Comparison of ENCODE assay signal across 1 cellular context in genomic region chr1:205301220-205301821, GRCh38.
A peak's percentile ranks its signal among the peaks of the same experiment; 100 is the strongest.
TF ChIP-seq lines count a peak whose summit lies in the region.

No MANE protein-coding gene starts in this region.

TF ChIP-seq in HepG2, 621 proteins besides CTCF, POLR2A, EP300 and RAD21 (continued from another document and continues in another):
- no peak for TF ChIP-seq RFX1 (IDR thresholded peaks at IDR 0.05)
- TF ChIP-seq SMAD9 (CRISPR knock-in tag; IDR thresholded peaks at IDR 0.05), result no peak
- peak; percentile 69; the same call in 1 of the 2 replicates for TF ChIP-seq ZNF563 (CRISPR knock-in tag; IDR thresholded peaks at IDR 0.05)
- TF ChIP-seq, protein P1, sequence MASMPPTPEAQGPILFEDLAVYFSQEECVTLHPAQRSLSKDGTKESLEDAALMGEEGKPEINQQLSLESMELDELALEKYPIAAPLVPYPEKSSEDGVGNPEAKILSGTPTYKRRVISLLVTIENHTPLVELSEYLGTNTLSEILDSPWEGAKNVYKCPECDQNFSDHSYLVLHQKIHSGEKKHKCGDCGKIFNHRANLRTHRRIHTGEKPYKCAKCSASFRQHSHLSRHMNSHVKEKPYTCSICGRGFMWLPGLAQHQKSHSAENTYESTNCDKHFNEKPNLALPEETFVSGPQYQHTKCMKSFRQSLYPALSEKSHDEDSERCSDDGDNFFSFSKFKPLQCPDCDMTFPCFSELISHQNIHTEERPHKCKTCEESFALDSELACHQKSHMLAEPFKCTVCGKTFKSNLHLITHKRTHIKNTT (CRISPR knock-in tag; IDR thresholded peaks at IDR 0.05), result no peak
- peak; percentile 61; the same call in 1 of the 2 replicates for TF ChIP-seq ZMYM3 (CRISPR knock-in tag; IDR thresholded peaks at IDR 0.05)
- no peak for TF ChIP-seq ZNF142 (CRISPR knock-in tag; IDR thresholded peaks at IDR 0.05)
- no peak for TF ChIP-seq MYNN (CRISPR knock-in tag; IDR thresholded peaks at IDR 0.05; ENCODE audit: low read depth)
- TF ChIP-seq ZNF768 (CRISPR knock-in tag; IDR thresholded peaks at IDR 0.05), result no peak
- no peak for TF ChIP-seq ZNF34 (CRISPR knock-in tag; IDR thresholded peaks at IDR 0.05; ENCODE audit: borderline replicate concordance)
- no peak for TF ChIP-seq RNF2 (conservative IDR thresholded peaks at IDR 0.05; ENCODE audit: low read depth)
- no peak for TF ChIP-seq ZNF839 (CRISPR knock-in tag; IDR thresholded peaks at IDR 0.05; ENCODE audit: borderline replicate concordance)
- TF ChIP-seq RCOR2 (CRISPR knock-in tag; IDR thresholded peaks at IDR 0.05), result no peak
- TF ChIP-seq SKI (IDR thresholded peaks at IDR 0.05; ENCODE audit: partially characterized antibody), result peak; percentile 71
- TF ChIP-seq ADNP (CRISPR knock-in tag; IDR thresholded peaks at IDR 0.05), result no peak
- TF ChIP-seq ZNF567 (CRISPR knock-in tag; IDR thresholded peaks at IDR 0.05; ENCODE audit: borderline replicate concordance), result 0 out of 2 replicates have a peak, but pooled peaks have one; percentile 71
- TF ChIP-seq ZBTB1 (CRISPR knock-in tag; IDR thresholded peaks at IDR 0.05; ENCODE audit: borderline replicate concordance), result no peak
- peak; percentile 83 for TF ChIP-seq ZNF792 (CRISPR knock-in tag; IDR thresholded peaks at IDR 0.05)
- no peak for TF ChIP-seq ZC3H13 (CRISPR knock-in tag; IDR thresholded peaks at IDR 0.05)
- TF ChIP-seq ZNF790 (CRISPR knock-in tag; IDR thresholded peaks at IDR 0.05; ENCODE audit: borderline replicate concordance), result no peak
- TF ChIP-seq SNRNP70 (IDR thresholded peaks at IDR 0.05; ENCODE audit: low read depth, low read length), result no peak
- TF ChIP-seq ZNF124 (CRISPR knock-in tag; IDR thresholded peaks at IDR 0.05), result no peak
- TF ChIP-seq MXD1 (CRISPR knock-in tag; IDR thresholded peaks at IDR 0.05), result no peak
- no peak for TF ChIP-seq ZNF7 (CRISPR knock-in tag; IDR thresholded peaks at IDR 0.05)
- TF ChIP-seq TBX3 (IDR thresholded peaks at IDR 0.05; ENCODE audit: borderline replicate concordance), result peak; percentile 44; the same call in 1 of the 2 replicates
- TF ChIP-seq, protein P2, sequence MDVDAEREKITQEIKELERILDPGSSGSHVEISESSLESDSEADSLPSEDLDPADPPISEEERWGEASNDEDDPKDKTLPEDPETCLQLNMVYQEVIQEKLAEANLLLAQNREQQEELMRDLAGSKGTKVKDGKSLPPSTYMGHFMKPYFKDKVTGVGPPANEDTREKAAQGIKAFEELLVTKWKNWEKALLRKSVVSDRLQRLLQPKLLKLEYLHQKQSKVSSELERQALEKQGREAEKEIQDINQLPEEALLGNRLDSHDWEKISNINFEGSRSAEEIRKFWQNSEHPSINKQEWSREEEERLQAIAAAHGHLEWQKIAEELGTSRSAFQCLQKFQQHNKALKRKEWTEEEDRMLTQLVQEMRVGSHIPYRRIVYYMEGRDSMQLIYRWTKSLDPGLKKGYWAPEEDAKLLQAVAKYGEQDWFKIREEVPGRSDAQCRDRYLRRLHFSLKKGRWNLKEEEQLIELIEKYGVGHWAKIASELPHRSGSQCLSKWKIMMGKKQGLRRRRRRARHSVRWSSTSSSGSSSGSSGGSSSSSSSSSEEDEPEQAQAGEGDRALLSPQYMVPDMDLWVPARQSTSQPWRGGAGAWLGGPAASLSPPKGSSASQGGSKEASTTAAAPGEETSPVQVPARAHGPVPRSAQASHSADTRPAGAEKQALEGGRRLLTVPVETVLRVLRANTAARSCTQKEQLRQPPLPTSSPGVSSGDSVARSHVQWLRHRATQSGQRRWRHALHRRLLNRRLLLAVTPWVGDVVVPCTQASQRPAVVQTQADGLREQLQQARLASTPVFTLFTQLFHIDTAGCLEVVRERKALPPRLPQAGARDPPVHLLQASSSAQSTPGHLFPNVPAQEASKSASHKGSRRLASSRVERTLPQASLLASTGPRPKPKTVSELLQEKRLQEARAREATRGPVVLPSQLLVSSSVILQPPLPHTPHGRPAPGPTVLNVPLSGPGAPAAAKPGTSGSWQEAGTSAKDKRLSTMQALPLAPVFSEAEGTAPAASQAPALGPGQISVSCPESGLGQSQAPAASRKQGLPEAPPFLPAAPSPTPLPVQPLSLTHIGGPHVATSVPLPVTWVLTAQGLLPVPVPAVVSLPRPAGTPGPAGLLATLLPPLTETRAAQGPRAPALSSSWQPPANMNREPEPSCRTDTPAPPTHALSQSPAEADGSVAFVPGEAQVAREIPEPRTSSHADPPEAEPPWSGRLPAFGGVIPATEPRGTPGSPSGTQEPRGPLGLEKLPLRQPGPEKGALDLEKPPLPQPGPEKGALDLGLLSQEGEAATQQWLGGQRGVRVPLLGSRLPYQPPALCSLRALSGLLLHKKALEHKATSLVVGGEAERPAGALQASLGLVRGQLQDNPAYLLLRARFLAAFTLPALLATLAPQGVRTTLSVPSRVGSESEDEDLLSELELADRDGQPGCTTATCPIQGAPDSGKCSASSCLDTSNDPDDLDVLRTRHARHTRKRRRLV (CRISPR knock-in tag; IDR thresholded peaks at IDR 0.05), result no peak
- no peak for TF ChIP-seq SP4 (CRISPR knock-in tag; IDR thresholded peaks at IDR 0.05)
- TF ChIP-seq TEAD2 (CRISPR knock-in tag; IDR thresholded peaks at IDR 0.05), result peak; percentile 68; the same call in 1 of the 2 replicates
- no peak for TF ChIP-seq FOXA1 (IDR thresholded peaks at IDR 0.05)
- TF ChIP-seq FOXA1 (CRISPR knock-in tag; IDR thresholded peaks at IDR 0.05), result no peak; the same call in 1 of the 2 replicates
- 0 out of 2 replicates have a peak, but pooled peaks have one; percentile 49 for TF ChIP-seq ZSCAN20 (CRISPR knock-in tag; IDR thresholded peaks at IDR 0.05; ENCODE audit: borderline replicate concordance)
- TF ChIP-seq PCBP2 (optimal IDR thresholded peaks at IDR 0.05; ENCODE audit: low read depth, low read length, poor library complexity, severe bottlenecking), result no peak
- TF ChIP-seq ZNF746 (CRISPR knock-in tag; IDR thresholded peaks at IDR 0.05), result peak; percentile 95
- no peak for TF ChIP-seq ATF7 (IDR thresholded peaks at IDR 0.05)
- no peak for TF ChIP-seq ATF7 (CRISPR knock-in tag; IDR thresholded peaks at IDR 0.05)
- peak; percentile 55 for TF ChIP-seq MED1 (CRISPR knock-in tag; IDR thresholded peaks at IDR 0.05)
- TF ChIP-seq, protein P3, sequence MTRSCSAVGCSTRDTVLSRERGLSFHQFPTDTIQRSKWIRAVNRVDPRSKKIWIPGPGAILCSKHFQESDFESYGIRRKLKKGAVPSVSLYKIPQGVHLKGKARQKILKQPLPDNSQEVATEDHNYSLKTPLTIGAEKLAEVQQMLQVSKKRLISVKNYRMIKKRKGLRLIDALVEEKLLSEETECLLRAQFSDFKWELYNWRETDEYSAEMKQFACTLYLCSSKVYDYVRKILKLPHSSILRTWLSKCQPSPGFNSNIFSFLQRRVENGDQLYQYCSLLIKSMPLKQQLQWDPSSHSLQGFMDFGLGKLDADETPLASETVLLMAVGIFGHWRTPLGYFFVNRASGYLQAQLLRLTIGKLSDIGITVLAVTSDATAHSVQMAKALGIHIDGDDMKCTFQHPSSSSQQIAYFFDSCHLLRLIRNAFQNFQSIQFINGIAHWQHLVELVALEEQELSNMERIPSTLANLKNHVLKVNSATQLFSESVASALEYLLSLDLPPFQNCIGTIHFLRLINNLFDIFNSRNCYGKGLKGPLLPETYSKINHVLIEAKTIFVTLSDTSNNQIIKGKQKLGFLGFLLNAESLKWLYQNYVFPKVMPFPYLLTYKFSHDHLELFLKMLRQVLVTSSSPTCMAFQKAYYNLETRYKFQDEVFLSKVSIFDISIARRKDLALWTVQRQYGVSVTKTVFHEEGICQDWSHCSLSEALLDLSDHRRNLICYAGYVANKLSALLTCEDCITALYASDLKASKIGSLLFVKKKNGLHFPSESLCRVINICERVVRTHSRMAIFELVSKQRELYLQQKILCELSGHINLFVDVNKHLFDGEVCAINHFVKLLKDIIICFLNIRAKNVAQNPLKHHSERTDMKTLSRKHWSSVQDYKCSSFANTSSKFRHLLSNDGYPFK (CRISPR knock-in tag; IDR thresholded peaks at IDR 0.05; ENCODE audit: borderline replicate concordance), result no peak
- no peak for TF ChIP-seq POLR2AphosphoS2 (IDR thresholded peaks at IDR 0.05; ENCODE audit: low read depth, low read length)
- TF ChIP-seq ZSCAN12 (CRISPR knock-in tag; IDR thresholded peaks at IDR 0.05), result no peak
- no peak for TF ChIP-seq NFYB (CRISPR knock-in tag; IDR thresholded peaks at IDR 0.05)
- TF ChIP-seq, protein P4, sequence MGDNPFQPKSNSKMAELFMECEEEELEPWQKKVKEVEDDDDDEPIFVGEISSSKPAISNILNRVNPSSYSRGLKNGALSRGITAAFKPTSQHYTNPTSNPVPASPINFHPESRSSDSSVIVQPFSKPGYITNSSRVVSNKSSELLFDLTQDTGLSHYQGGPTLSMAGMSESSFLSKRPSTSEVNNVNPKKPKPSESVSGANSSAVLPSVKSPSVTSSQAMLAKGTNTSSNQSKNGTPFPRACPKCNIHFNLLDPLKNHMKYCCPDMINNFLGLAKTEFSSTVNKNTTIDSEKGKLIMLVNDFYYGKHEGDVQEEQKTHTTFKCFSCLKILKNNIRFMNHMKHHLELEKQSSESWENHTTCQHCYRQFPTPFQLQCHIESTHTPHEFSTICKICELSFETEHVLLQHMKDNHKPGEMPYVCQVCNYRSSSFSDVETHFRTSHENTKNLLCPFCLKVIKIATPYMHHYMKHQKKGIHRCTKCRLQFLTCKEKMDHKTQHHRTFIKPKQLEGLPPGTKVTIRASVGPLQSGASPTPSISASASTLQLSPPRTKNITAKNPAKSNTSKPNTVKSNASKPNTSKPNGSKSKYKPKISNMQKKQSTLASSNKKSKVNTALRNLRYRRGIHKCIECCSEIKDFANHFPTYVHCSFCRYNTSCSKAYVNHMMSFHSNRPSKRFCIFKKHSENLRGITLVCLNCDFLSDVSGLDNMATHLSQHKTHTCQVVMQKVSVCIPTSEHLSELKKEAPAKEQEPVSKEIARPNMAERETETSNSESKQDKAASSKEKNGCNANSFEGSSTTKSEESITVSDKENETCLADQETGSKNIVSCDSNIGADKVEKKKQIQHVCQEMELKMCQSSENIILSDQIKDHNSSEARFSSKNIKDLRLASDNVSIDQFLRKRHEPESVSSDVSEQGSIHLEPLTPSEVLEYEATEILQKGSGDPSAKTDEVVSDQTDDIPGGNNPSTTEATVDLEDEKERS (CRISPR knock-in tag; IDR thresholded peaks at IDR 0.05), result no peak
- TF ChIP-seq, protein P5, sequence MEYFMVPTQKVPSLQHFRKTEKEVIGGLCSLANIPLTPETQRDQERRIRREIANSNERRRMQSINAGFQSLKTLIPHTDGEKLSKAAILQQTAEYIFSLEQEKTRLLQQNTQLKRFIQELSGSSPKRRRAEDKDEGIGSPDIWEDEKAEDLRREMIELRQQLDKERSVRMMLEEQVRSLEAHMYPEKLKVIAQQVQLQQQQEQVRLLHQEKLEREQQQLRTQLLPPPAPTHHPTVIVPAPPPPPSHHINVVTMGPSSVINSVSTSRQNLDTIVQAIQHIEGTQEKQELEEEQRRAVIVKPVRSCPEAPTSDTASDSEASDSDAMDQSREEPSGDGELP (IDR thresholded peaks at IDR 0.05; ENCODE audit: borderline replicate concordance, low read depth), result peak; percentile 77; the same call in 1 of the 2 replicates
- TF ChIP-seq ERF (CRISPR knock-in tag; IDR thresholded peaks at IDR 0.05), result no peak
- TF ChIP-seq, protein P6, sequence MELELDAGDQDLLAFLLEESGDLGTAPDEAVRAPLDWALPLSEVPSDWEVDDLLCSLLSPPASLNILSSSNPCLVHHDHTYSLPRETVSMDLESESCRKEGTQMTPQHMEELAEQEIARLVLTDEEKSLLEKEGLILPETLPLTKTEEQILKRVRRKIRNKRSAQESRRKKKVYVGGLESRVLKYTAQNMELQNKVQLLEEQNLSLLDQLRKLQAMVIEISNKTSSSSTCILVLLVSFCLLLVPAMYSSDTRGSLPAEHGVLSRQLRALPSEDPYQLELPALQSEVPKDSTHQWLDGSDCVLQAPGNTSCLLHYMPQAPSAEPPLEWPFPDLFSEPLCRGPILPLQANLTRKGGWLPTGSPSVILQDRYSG (CRISPR knock-in tag; IDR thresholded peaks at IDR 0.05), result no peak
- TF ChIP-seq ZNF24 (IDR thresholded peaks at IDR 0.05), result no peak
- no peak for TF ChIP-seq MTF2 (CRISPR knock-in tag; IDR thresholded peaks at IDR 0.05; ENCODE audit: borderline replicate concordance)
- peak; percentile 39; the same call in 1 of the 2 replicates for TF ChIP-seq CHD2 (IDR thresholded peaks at IDR 0.05; ENCODE audit: low read depth, low read length)
- peak; percentile 78; the same call in 1 of the 2 replicates for TF ChIP-seq NCOA2 (CRISPR knock-in tag; IDR thresholded peaks at IDR 0.05)
